Comparison of ENCODE assay signal across 8 cellular contexts in the genomic region with DNA sequence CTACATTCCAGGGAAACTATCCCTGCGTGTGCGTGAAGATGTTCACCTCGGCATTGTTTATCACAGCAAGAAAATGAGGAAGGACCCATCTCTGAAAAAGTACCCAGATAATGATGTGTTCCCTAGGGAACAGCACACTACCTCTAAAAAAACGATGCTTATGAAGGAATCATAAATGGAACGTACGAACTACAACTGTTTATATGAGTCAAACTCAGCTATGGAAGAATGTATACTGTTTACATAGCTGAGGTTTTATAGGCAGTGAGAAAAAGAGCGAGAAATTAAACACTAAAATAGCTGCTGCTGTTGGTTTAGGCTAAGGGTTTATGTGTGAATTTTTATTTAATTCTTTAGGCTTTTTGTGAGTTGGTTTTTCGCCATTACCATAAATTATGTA. TPM values are rescaled to one million over a fixed set of nuclear protein-coding genes. Genes with fewer than 3 reads are reported as not detected.
DNase-seq lines count a peak whose midpoint lies in the region; ATAC-seq and TF ChIP-seq lines count a peak whose summit lies in the region.

No MANE protein-coding gene starts in this region.

- no peaks in the 10 kb centered on the region for H3K27me3 ChIP-seq in GM23338 (ENCODE audit: insufficient read depth)

- H3K27me3 Mint-ChIP-seq in GM23338 (ENCODE audit: insufficient read depth, low read depth, poor library complexity), result peaks cover 9% of the 10 kb centered on the region
- H3K27me3 Mint-ChIP-seq in activated naive CD8-positive, alpha-beta T cell treated with anti-CD3 and anti-CD28 coated beads for 36 hours, result no peaks in the 10 kb centered on the region

- CTCF ChIA-PET in AG04449 (lab: Yijun Ruan, JAX), result interaction anchor here (0.9 to 14.4 kb wide), 19 partner anchors 9 to 185 kb away, joined by 3 to 202 read pairs (median 5); a partner anchor contains a TSS

- H3K27ac Mint-ChIP-seq in GM23338, result peak overlapping the region; percentile 9; the same call in 1 of the 2 replicates
- H3K27ac Mint-ChIP-seq in activated naive CD8-positive, alpha-beta T cell treated with anti-CD3 and anti-CD28 coated beads for 36 hours, result peak overlapping the region; percentile 70

- no peak for ATAC-seq in GM23338
- no peak for ATAC-seq in HG02623 (IDR thresholded peaks at IDR 0.05; ENCODE audit: unreplicated experiment)

- no peak for TF ChIP-seq CTCF in AG04449 (IDR thresholded peaks at IDR 0.05; ENCODE audit: insufficient read depth, low read length, missing control alignments)
- no peak for TF ChIP-seq CTCF in GM23338 (conservative IDR thresholded peaks at IDR 0.05; ENCODE audit: low read depth in 2 of 2)

- H3F3A ChIP-seq in GM23338 (replicated peaks; ENCODE audit: low read depth), result peaks cover 13% of the 10 kb centered on the region; the same call in 1 of the 2 replicates

- H3K4me3 ChIP-seq in AG04449 (ENCODE audit: low read depth, low read length) (no peak overlapping the region), GM23338 (no peak overlapping the region)

- H4K20me1 ChIP-seq in GM23338 (replicated peaks; ENCODE audit: insufficient read depth), result peaks cover 7% of the 10 kb centered on the region

- H3K4me2 ChIP-seq in GM23338, result no peak overlapping the region

- DNase-seq in AG04449 (ENCODE audit: low read depth, low spot score) (peak; percentile 50), GM23338 (ENCODE audit: low spot score) (no peak), iris pigment epithelial cell (ENCODE audit: low read depth) (peak; percentile 91), NCI-H1436 (lab: John Stamatoyannopoulos, UW) (no peak), GM19238 (ENCODE audit: insufficient read length, low spot score) (no peak), DMS79 treated with DMSO at 0.1 percent for 48 hours (lab: John Stamatoyannopoulos, UW) (no peak)
- DNase-seq in activated naive CD8-positive, alpha-beta T cell treated with anti-CD3 and anti-CD28 coated beads for 36 hours, result no peak

- no peaks in the 10 kb centered on the region for H3K4me1 ChIP-seq in GM23338 (ENCODE audit: insufficient read depth)

- POLR2A ChIA-PET in AG04449 (lab: Yijun Ruan, JAX), result interaction anchor here (0.7 to 1.5 kb wide), 2 partner anchors 13 to 27 kb away, joined by 3 to 4 read pairs; no protein-coding TSS in a partner anchor

- H3K27ac ChIP-seq in GM23338 (ENCODE audit: low read depth), result no peak overlapping the region

- H3K36me3 ChIP-seq in GM23338 (ENCODE audit: insufficient read depth), result peaks cover 56% of the 10 kb centered on the region

- no peaks in the 10 kb centered on the region for H3K9me2 ChIP-seq in GM23338 (ENCODE audit: insufficient read depth)

- no peaks in the 10 kb centered on the region; the same call in 2 of the 3 replicates for H3K4me1 Mint-ChIP-seq in GM23338
- peaks cover 5% of the 10 kb centered on the region for H3K4me1 Mint-ChIP-seq in activated naive CD8-positive, alpha-beta T cell treated with anti-CD3 and anti-CD28 coated beads for 36 hours

- no peak overlapping the region for H2AFZ ChIP-seq in GM23338

- H3K36me3 Mint-ChIP-seq in GM23338 (ENCODE audit: low read depth), result peaks cover 96% of the 10 kb centered on the region
- peaks cover 21% of the 10 kb centered on the region for H3K36me3 Mint-ChIP-seq in activated naive CD8-positive, alpha-beta T cell treated with anti-CD3 and anti-CD28 coated beads for 36 hours

- peaks cover 3% of the 10 kb centered on the region; the same call in 1 of the 2 replicates for H3K79me2 ChIP-seq in GM23338 (replicated peaks; ENCODE audit: insufficient read depth)

- no peaks in the 10 kb centered on the region for H3K9me3 Mint-ChIP-seq in GM23338
- H3K9me3 Mint-ChIP-seq in activated naive CD8-positive, alpha-beta T cell treated with anti-CD3 and anti-CD28 coated beads for 36 hours, result no peaks in the 10 kb centered on the region

- H3K4me3 Mint-ChIP-seq in GM23338, result no peak overlapping the region
- H3K4me3 Mint-ChIP-seq in activated naive CD8-positive, alpha-beta T cell treated with anti-CD3 and anti-CD28 coated beads for 36 hours, result no peak overlapping the region

TF ChIP-seq in GM23338, 12 proteins besides CTCF, POLR2A, EP300 and RAD21 (continues in another document):
- TF ChIP-seq, protein P1, sequence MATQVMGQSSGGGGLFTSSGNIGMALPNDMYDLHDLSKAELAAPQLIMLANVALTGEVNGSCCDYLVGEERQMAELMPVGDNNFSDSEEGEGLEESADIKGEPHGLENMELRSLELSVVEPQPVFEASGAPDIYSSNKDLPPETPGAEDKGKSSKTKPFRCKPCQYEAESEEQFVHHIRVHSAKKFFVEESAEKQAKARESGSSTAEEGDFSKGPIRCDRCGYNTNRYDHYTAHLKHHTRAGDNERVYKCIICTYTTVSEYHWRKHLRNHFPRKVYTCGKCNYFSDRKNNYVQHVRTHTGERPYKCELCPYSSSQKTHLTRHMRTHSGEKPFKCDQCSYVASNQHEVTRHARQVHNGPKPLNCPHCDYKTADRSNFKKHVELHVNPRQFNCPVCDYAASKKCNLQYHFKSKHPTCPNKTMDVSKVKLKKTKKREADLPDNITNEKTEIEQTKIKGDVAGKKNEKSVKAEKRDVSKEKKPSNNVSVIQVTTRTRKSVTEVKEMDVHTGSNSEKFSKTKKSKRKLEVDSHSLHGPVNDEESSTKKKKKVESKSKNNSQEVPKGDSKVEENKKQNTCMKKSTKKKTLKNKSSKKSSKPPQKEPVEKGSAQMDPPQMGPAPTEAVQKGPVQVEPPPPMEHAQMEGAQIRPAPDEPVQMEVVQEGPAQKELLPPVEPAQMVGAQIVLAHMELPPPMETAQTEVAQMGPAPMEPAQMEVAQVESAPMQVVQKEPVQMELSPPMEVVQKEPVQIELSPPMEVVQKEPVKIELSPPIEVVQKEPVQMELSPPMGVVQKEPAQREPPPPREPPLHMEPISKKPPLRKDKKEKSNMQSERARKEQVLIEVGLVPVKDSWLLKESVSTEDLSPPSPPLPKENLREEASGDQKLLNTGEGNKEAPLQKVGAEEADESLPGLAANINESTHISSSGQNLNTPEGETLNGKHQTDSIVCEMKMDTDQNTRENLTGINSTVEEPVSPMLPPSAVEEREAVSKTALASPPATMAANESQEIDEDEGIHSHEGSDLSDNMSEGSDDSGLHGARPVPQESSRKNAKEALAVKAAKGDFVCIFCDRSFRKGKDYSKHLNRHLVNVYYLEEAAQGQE (IDR thresholded peaks at IDR 0.05; ENCODE audit: unreplicated experiment), result no peak
- TF ChIP-seq, protein P2, sequence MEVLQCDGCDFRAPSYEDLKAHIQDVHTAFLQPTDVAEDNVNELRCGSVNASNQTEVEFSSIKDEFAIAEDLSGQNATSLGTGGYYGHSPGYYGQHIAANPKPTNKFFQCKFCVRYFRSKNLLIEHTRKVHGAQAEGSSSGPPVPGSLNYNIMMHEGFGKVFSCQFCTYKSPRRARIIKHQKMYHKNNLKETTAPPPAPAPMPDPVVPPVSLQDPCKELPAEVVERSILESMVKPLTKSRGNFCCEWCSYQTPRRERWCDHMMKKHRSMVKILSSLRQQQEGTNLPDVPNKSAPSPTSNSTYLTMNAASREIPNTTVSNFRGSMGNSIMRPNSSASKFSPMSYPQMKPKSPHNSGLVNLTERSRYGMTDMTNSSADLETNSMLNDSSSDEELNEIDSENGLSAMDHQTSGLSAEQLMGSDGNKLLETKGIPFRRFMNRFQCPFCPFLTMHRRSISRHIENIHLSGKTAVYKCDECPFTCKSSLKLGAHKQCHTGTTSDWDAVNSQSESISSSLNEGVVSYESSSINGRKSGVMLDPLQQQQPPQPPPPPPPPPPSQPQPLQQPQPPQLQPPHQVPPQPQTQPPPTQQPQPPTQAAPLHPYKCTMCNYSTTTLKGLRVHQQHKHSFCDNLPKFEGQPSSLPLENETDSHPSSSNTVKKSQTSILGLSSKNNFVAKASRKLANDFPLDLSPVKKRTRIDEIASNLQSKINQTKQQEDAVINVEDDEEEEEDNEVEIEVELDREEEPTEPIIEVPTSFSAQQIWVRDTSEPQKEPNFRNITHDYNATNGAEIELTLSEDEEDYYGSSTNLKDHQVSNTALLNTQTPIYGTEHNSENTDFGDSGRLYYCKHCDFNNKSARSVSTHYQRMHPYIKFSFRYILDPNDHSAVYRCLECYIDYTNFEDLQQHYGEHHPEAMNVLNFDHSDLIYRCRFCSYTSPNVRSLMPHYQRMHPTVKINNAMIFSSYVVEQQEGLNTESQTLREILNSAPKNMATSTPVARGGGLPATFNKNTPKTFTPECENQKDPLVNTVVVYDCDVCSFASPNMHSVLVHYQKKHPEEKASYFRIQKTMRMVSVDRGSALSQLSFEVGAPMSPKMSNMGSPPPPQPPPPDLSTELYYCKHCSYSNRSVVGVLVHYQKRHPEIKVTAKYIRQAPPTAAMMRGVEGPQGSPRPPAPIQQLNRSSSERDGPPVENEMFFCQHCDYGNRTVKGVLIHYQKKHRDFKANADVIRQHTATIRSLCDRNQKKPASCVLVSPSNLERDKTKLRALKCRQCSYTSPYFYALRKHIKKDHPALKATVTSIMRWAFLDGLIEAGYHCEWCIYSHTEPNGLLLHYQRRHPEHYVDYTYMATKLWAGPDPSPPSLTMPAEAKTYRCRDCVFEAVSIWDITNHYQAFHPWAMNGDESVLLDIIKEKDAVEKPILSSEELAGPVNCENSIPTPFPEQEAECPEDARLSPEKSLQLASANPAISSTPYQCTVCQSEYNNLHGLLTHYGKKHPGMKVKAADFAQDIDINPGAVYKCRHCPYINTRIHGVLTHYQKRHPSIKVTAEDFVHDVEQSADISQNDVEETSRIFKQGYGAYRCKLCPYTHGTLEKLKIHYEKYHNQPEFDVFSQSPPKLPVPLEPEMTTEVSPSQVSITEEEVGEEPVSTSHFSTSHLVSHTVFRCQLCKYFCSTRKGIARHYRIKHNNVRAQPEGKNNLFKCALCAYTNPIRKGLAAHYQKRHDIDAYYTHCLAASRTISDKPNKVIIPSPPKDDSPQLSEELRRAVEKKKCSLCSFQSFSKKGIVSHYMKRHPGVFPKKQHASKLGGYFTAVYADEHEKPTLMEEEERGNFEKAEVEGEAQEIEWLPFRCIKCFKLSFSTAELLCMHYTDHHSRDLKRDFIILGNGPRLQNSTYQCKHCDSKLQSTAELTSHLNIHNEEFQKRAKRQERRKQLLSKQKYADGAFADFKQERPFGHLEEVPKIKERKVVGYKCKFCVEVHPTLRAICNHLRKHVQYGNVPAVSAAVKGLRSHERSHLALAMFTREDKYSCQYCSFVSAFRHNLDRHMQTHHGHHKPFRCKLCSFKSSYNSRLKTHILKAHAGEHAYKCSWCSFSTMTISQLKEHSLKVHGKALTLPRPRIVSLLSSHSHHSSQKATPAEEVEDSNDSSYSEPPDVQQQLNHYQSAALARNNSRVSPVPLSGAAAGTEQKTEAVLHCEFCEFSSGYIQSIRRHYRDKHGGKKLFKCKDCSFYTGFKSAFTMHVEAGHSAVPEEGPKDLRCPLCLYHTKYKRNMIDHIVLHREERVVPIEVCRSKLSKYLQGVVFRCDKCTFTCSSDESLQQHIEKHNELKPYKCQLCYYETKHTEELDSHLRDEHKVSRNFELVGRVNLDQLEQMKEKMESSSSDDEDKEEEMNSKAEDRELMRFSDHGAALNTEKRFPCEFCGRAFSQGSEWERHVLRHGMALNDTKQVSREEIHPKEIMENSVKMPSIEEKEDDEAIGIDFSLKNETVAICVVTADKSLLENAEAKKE (CRISPR knock-in tag; IDR thresholded peaks at IDR 0.05), result no peak
- TF ChIP-seq STAT1 (IDR thresholded peaks at IDR 0.05; ENCODE audit: unreplicated experiment), result no peak

RNA-seq across cellular contexts. Expression of a gene that starts 48.9 kb away (rescaled TPM):
- total RNA-seq in GM23338 (2014; rRNA removed; shearing (Covaris generic)), result not detected in 2 replicates
- polyA plus RNA-seq in GM23338 (2016; fragmentation: Nextera tagmentation; extraction: Ambion mirVana), result 0.11 and 0.23 TPM in 2 replicates
- total RNA-seq in activated naive CD8-positive, alpha-beta T cell treated with anti-CD3 and anti-CD28 coated beads for 36 hours, result 10 to 100 TPM; 17.6 to 19.3 TPM

Comparison
In these comparisons a context has a peak if more than half of its experiments do, and no peak if none do; other contexts are left out.
1. DNase-seq: peak in AG04449 (single experiment) and iris pigment epithelial cell (single experiment); none in GM23338 (single experiment), activated naive CD8-positive, alpha-beta T cell treated with anti-CD3 and anti-CD28 coated beads for 36 hours (single experiment), NCI-H1436 (single experiment), GM19238 (single experiment) and DMS79 treated with DMSO at 0.1 percent for 48 hours (single experiment).
2. RNA of a gene that starts 48.9 kb away (total RNA-seq): 17.6 to 19.3 TPM in activated naive CD8-positive, alpha-beta T cell treated with anti-CD3 and anti-CD28 coated beads for 36 hours; not detected in GM23338; every median in the first group is over 10 times any median in the second.